In the genomic region with DNA sequence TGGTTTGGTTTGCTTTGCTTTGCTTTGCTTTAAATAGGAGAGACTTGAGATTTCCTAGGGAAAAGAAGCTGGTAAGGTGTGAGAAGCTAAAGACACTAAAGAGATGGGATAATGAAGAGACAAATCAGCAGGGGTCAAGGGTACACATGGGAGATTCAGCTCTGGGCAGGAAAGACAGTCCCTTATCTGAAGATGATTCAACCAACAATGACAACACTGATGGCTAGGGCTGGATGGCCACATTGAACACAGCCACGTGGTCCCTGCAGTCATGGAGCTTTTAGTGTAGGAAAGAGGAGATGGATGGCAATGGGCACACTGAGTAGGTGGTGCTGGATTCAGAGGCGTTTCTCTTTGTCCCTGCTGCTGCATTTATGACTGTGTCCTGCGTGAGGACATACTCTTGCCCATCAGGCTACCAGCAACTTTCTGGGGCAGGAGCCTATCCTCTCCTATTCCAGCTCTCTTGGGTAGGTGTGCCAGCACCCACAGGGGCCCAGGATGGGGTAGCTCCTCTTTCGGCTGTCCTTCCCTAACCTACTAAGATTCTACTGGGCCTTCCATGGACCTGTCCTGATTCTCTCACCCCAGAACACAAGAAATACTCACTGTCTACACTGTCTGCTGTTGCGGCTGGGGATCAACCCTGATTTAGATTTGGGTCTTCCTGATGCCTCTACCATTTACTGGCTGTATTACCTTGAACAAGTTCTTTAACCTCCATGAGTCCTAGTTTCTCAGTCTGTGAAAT, we compare ENCODE assay signal across 16 cellular contexts. TPM values are rescaled to one million over a fixed set of nuclear protein-coding genes. Genes with fewer than 3 reads are reported as not detected.
DNase-seq lines count a peak whose midpoint lies in the region; ATAC-seq, FAIRE-seq and TF ChIP-seq lines count a peak whose summit lies in the region.
"Had no signal": no experiment of that assay in that cellular context is flagged by ENCODE, and none has a peak within 500 bp of the region (broad histone marks: within the 10 kb centered on the region; RNA-seq: fewer than 3 reads in every experiment).

No MANE protein-coding gene starts in this region.

- no peaks in the 10 kb centered on the region for H3K36me3 ChIP-seq in CD8-positive, alpha-beta memory T cell (ENCODE audit: insufficient read depth, low read length)
- no peaks in the 10 kb centered on the region for H3K36me3 ChIP-seq in neural progenitor cell
- no peaks in the 10 kb centered on the region for H3K36me3 ChIP-seq in smooth muscle cell (ENCODE audit: low read depth)
- H3K36me3 ChIP-seq: BLaER1 had no signal

- H3K9me3 Mint-ChIP-seq in CD8-positive, alpha-beta memory T cell, result no peaks in the 10 kb centered on the region
- H3K9me3 Mint-ChIP-seq in neural progenitor cell, result no peaks in the 10 kb centered on the region

- H2AFZ ChIP-seq in neural progenitor cell (replicated peaks), result no peak overlapping the region
- H2AFZ ChIP-seq in smooth muscle cell (ENCODE audit: low read depth), result no peak overlapping the region

- no peaks in the 10 kb centered on the region for H4K20me1 ChIP-seq in neural progenitor cell (ENCODE audit: low read depth)
- no peaks in the 10 kb centered on the region for H4K20me1 ChIP-seq in smooth muscle cell (ENCODE audit: low read depth)

- H3K9ac ChIP-seq in neural progenitor cell (no peak overlapping the region), smooth muscle cell (ENCODE audit: low read depth) (no peak overlapping the region)
- H3K9ac ChIP-seq: BLaER1 had no signal

- WGBS in smooth muscle cell (ENCODE audit: low lambda C conversion rate), result 83% methylated on average over 5 of the region's 5 CpGs

- no peaks in the 10 kb centered on the region for H3K9me3 ChIP-seq in CD8-positive, alpha-beta memory T cell (ENCODE audit: low read length)
- H3K9me3 ChIP-seq in neural progenitor cell (ENCODE audit: low read depth) (no peaks in the 10 kb centered on the region), smooth muscle cell (replicated peaks; ENCODE audit: low read depth) (no peaks in the 10 kb centered on the region)
- H3K9me3 ChIP-seq: BLaER1 had no signal

- H3K27ac ChIP-seq in CD8-positive, alpha-beta memory T cell (ENCODE audit: low read depth, low read length), result no peak overlapping the region
- H3K27ac ChIP-seq in neural progenitor cell, result no peak overlapping the region
- H3K27ac ChIP-seq in smooth muscle cell (ENCODE audit: low read depth), result no peak overlapping the region
- H3K27ac ChIP-seq: BLaER1 had no signal

- H3F3A ChIP-seq in neural progenitor cell (ENCODE audit: low read depth) (peaks cover 9% of the 10 kb centered on the region), smooth muscle cell (ENCODE audit: low read depth) (no peaks in the 10 kb centered on the region)

- no peak overlapping the region for H3K4me2 ChIP-seq in neural progenitor cell
- no peak overlapping the region for H3K4me2 ChIP-seq in smooth muscle cell
- H3K4me2 ChIP-seq: BLaER1 had no signal

- H3K27me3 ChIP-seq in CD8-positive, alpha-beta memory T cell (ENCODE audit: insufficient read depth, low read length, poor library complexity, severe bottlenecking), result peaks cover 31% of the 10 kb centered on the region
- H3K27me3 ChIP-seq in neural progenitor cell (peaks cover 14% of the 10 kb centered on the region), smooth muscle cell (ENCODE audit: low read depth) (no peaks in the 10 kb centered on the region)

- ATAC-seq in GM21526 (IDR thresholded peaks at IDR 0.05; ENCODE audit: low FRiP score, unreplicated experiment), result no peak

- peaks cover 9% of the 10 kb centered on the region for H3K4me1 ChIP-seq in CD8-positive, alpha-beta memory T cell (ENCODE audit: insufficient read depth, low read length)
- H3K4me1 ChIP-seq in neural progenitor cell (peaks cover 7% of the 10 kb centered on the region), smooth muscle cell (ENCODE audit: low read depth) (peaks cover 8% of the 10 kb centered on the region)

- no peak for DNase-seq in CD8-positive, alpha-beta memory T cell
- DNase-seq in HTR-8/SVneo (ENCODE audit: insufficient read length, low spot score), result no peak
- DNase-seq in ecto neural progenitor cell (ENCODE audit: low spot score), result peak; percentile 34
- no peak for DNase-seq in neural progenitor cell (ENCODE audit: low spot score)
- no peak for DNase-seq in smooth muscle cell (lab: John Stamatoyannopoulos, UW; ENCODE audit: unreplicated experiment)
- DNase-seq in amniotic stem cell (lab: John Stamatoyannopoulos, UW), result no peak
- DNase-seq: activated CD4-positive, alpha-beta T cell treated with anti-CD3 and anti-CD28 coated beads, Interleukin-2, amount 50 U/mL, for 48 hours; effector CD8-positive, alpha-beta T cell; NCI-H1105; NK-92 treated with Interleukin-12 subunit alpha and Interleukin-12 subunit beta, amount 100 ng/mL, for 24 hours; SIG-M5; stimulated activated naive CD4-positive, alpha-beta T cell treated with Interleukin-2 at 50 U/mL for 16 hours; T-helper 9 cell had no signal

- H3K36me3 Mint-ChIP-seq in CD8-positive, alpha-beta memory T cell, result peaks cover 0 to 7% (median 0%) of the 10 kb centered on the region in 3 donors
- H3K36me3 Mint-ChIP-seq in neural progenitor cell, result no peaks in the 10 kb centered on the region

- peaks cover 33 to 45% of the 10 kb centered on the region in 2 donors for H3K27me3 Mint-ChIP-seq in CD8-positive, alpha-beta memory T cell
- peaks cover 7% of the 10 kb centered on the region for H3K27me3 Mint-ChIP-seq in neural progenitor cell (ENCODE audit: insufficient read depth, low read depth)

- peak overlapping the region in 6 of 7 donors; percentile 28 to 75 (median 43) for H3K4me3 Mint-ChIP-seq in CD8-positive, alpha-beta memory T cell
- H3K4me3 Mint-ChIP-seq in neural progenitor cell, result peak overlapping the region; percentile 83

- CTCF ChIA-PET in CD8-positive, alpha-beta memory T cell (lab: Charles Lee), result interaction anchor here (1.2 to 1.8 kb wide), 3 partner anchors 8 to 12 kb away, joined by 3 to 14 read pairs (median 4); no protein-coding TSS in a partner anchor

- H3K79me2 ChIP-seq in neural progenitor cell (ENCODE audit: low read depth) (no peaks in the 10 kb centered on the region), smooth muscle cell (ENCODE audit: low read depth) (no peaks in the 10 kb centered on the region)

- H3K4me1 Mint-ChIP-seq in CD8-positive, alpha-beta memory T cell, result peaks cover 4 to 9% (median 4%) of the 10 kb centered on the region in 3 donors
- peaks cover 11% of the 10 kb centered on the region for H3K4me1 Mint-ChIP-seq in neural progenitor cell

- POLR2A ChIA-PET in CD8-positive, alpha-beta memory T cell (lab: Charles Lee), result no interaction called here

- no peak overlapping the region for H3K27ac Mint-ChIP-seq in CD8-positive, alpha-beta memory T cell
- no peak overlapping the region for H3K27ac Mint-ChIP-seq in neural progenitor cell

- FAIRE-seq in HTR-8/SVneo (lab: Jason Lieb, UNC), result peak; percentile 23

- TF ChIP-seq CTCF in neural progenitor cell (IDR thresholded peaks at IDR 0.05) (no peak), smooth muscle cell (IDR thresholded peaks at IDR 0.05; ENCODE audit: borderline replicate concordance, insufficient read depth, poor library complexity, severe bottlenecking) (no peak)

- no peak overlapping the region for H3K4me3 ChIP-seq in CD8-positive, alpha-beta memory T cell (ENCODE audit: low read length)
- no peak overlapping the region for H3K4me3 ChIP-seq in neural progenitor cell
- H3K4me3 ChIP-seq in smooth muscle cell, result no peak overlapping the region
- H3K4me3 ChIP-seq: BLaER1 had no signal

RNA-seq across cellular contexts. Expression of gene SHISA4, which starts 1.4 kb away (rescaled TPM):
- under 1 TPM; 0.24 to 0.88 TPM for total RNA-seq in CD8-positive, alpha-beta memory T cell
- polyA plus RNA-seq in CD8-positive, alpha-beta memory T cell, result 0.41 TPM
- total RNA-seq in neural progenitor cell (ENCODE audit: low replicate concordance) (3.0 and 9.9 TPM in 2 replicates), smooth muscle cell (23.1 and 30.1 TPM in 2 replicates)
- 64.4 and 73.5 TPM in 2 replicates for polyA plus RNA-seq in smooth muscle cell

RNA-seq across cellular contexts. Expression of gene IPO9, which starts 58.3 kb away (rescaled TPM):
- total RNA-seq in CD8-positive, alpha-beta memory T cell, result 10 to 100 TPM; 65.2 to 71.2 TPM
- polyA plus RNA-seq in CD8-positive, alpha-beta memory T cell, result 27.8 TPM
- total RNA-seq in neural progenitor cell (ENCODE audit: low replicate concordance) (63.2 and 71.2 TPM in 2 replicates), smooth muscle cell (24.9 and 25.4 TPM in 2 replicates)
- 43.6 and 53.5 TPM in 2 replicates for polyA plus RNA-seq in smooth muscle cell

RNA-seq across cellular contexts. Expression of gene LMOD1, which starts 59.1 kb away (rescaled TPM):
- total RNA-seq in CD8-positive, alpha-beta memory T cell, result not detected
- not detected for polyA plus RNA-seq in CD8-positive, alpha-beta memory T cell
- total RNA-seq in neural progenitor cell (ENCODE audit: low replicate concordance) (0.37 and 1.2 TPM in 2 replicates), smooth muscle cell (4.0 and 6.5 TPM in 2 replicates)
- polyA plus RNA-seq in smooth muscle cell, result 5.6 and 6.2 TPM in 2 replicates
- total RNA-seq: lung microvascular endothelial cell had no signal
